In genomic region chr14:104654119-104654518, GRCh38 we compare ENCODE assay signal across 20 cellular contexts. TPM values are rescaled to one million over a fixed set of nuclear protein-coding genes. Genes with fewer than 3 reads are reported as not detected.
DNase-seq lines count a peak whose midpoint lies in the region; ATAC-seq and TF ChIP-seq lines count a peak whose summit lies in the region.
"Had no signal": no experiment of that assay in that cellular context is flagged by ENCODE, and none has a peak within 500 bp of the region (broad histone marks: within the 10 kb centered on the region; RNA-seq: fewer than 3 reads in every experiment).

No MANE protein-coding gene starts in this region.

- no peak for DNase-seq in activated naive CD4-positive, alpha-beta T cell treated with Interleukin-2 at 50 U/mL for 16 hours
- no peak for DNase-seq in endothelial cell (ENCODE audit: low spot score)
- DNase-seq in naive B cell = no peak
- no peak for DNase-seq in Karpas-422
- DNase-seq in activated gamma-delta T cell treated with Interleukin-2 at 50 U/mL for 16 hours = no peak
- DNase-seq in kidney glomerular epithelial cell (lab: John Stamatoyannopoulos, UW) = no peak
- no peak for DNase-seq in activated CD4-positive, alpha-beta memory T cell treated with anti-CD3 and anti-CD28 coated beads for 36 hours
- DNase-seq: 8988T; CD8-positive, alpha-beta memory T cell; GOT3; MM.1S; NCI-H1092 treated with DMSO at 0.1 percent for 48 hours; NCI-H2081 treated with DMSO at 0.1 percent for 48 hours; NCI-H82; RPMI8226; SHP77 treated with DMSO at 0.1 percent for 48 hours had no signal

- H3K9me3 Mint-ChIP-seq in activated naive CD4-positive, alpha-beta T cell treated with anti-CD3 and anti-CD28 coated beads, Interleukin-2, amount 50 U/mL, for 24 hours = no peaks in the 10 kb centered on the region
- H3K9me3 Mint-ChIP-seq in endothelial cell (ENCODE audit: unreplicated experiment) (peaks cover 16% of the 10 kb centered on the region), naive B cell (peaks cover 0 to 5% (median 0%) of the 10 kb centered on the region in 7 donors)
- H3K9me3 Mint-ChIP-seq in activated CD4-positive, alpha-beta memory T cell treated with anti-CD3 and anti-CD28 coated beads for 36 hours = no peaks in the 10 kb centered on the region

- H3K79me2 ChIP-seq in Karpas-422 (ENCODE audit: low read length) = no peaks in the 10 kb centered on the region

- ATAC-seq in naive B cell (ENCODE audit: low read depth in 2 of 2) = no peak
- ATAC-seq: HCT116 had no signal

- peak overlapping the region; percentile 36 for H3K27ac Mint-ChIP-seq in activated naive CD4-positive, alpha-beta T cell treated with anti-CD3 and anti-CD28 coated beads, Interleukin-2, amount 50 U/mL, for 24 hours
- H3K27ac Mint-ChIP-seq in endothelial cell (ENCODE audit: unreplicated experiment) = no peak overlapping the region
- H3K27ac Mint-ChIP-seq in naive B cell = peak overlapping the region in 4 of 6 donors; percentile 33 to 96 (median 72)
- H3K27ac Mint-ChIP-seq in activated CD4-positive, alpha-beta memory T cell treated with anti-CD3 and anti-CD28 coated beads for 36 hours = no peak overlapping the region
- H3K27ac Mint-ChIP-seq: CD8-positive, alpha-beta memory T cell had no signal

- H3K4me3 ChIP-seq in Karpas-422 (ENCODE audit: low read length) = no peak overlapping the region

- H3K4me3 Mint-ChIP-seq in activated naive CD4-positive, alpha-beta T cell treated with anti-CD3 and anti-CD28 coated beads, Interleukin-2, amount 50 U/mL, for 24 hours = no peak overlapping the region
- H3K4me3 Mint-ChIP-seq in endothelial cell (ENCODE audit: unreplicated experiment) = peak overlapping the region; percentile 15
- peak overlapping the region in 6 of 8 donors; percentile 22 to 57 (median 50) for H3K4me3 Mint-ChIP-seq in naive B cell
- H3K4me3 Mint-ChIP-seq in activated CD4-positive, alpha-beta memory T cell treated with anti-CD3 and anti-CD28 coated beads for 36 hours = no peak overlapping the region
- H3K4me3 Mint-ChIP-seq: CD8-positive, alpha-beta memory T cell had no signal

- H3K9me2 ChIP-seq in Karpas-422 (replicated peaks; ENCODE audit: insufficient read depth, low read length) = no peaks in the 10 kb centered on the region

- H3K4me1 ChIP-seq in Karpas-422 (ENCODE audit: low read length) = peaks cover 37% of the 10 kb centered on the region

- H3K4me1 Mint-ChIP-seq in activated naive CD4-positive, alpha-beta T cell treated with anti-CD3 and anti-CD28 coated beads, Interleukin-2, amount 50 U/mL, for 24 hours = peaks cover 16% of the 10 kb centered on the region
- H3K4me1 Mint-ChIP-seq in endothelial cell (ENCODE audit: unreplicated experiment) (peaks cover 7% of the 10 kb centered on the region), naive B cell (peaks cover 59 to 77% (median 68%) of the 10 kb centered on the region in 3 donors)
- H3K4me1 Mint-ChIP-seq in activated CD4-positive, alpha-beta memory T cell treated with anti-CD3 and anti-CD28 coated beads for 36 hours (ENCODE audit: low read depth) = no peaks in the 10 kb centered on the region

- no peaks in the 10 kb centered on the region for H4K20me1 ChIP-seq in Karpas-422 (ENCODE audit: insufficient read depth, low read depth, low read length)

- H2AFZ ChIP-seq in Karpas-422 (ENCODE audit: low read length) = no peak overlapping the region

- H3K9ac ChIP-seq in Karpas-422 (ENCODE audit: low read length) = no peak overlapping the region

- H3K4me2 ChIP-seq in Karpas-422 (ENCODE audit: low read depth, low read length, poor library complexity, severe bottlenecking) = no peak overlapping the region

- no peak for TF ChIP-seq CTCF in endothelial cell (IDR thresholded peaks at IDR 0.05; ENCODE audit: unreplicated experiment)

- intact Hi-C loops in activated CD4-positive, alpha-beta memory T cell treated with anti-CD3 and anti-CD28 coated beads for 36 hours (cut with micrococcal nuclease) = no loop called here

- no peaks in the 10 kb centered on the region for H3K36me3 ChIP-seq in Karpas-422 (ENCODE audit: insufficient read depth, low read length)

- CTCF ChIA-PET in activated CD4-positive, alpha-beta memory T cell treated with anti-CD3 and anti-CD28 coated beads for 36 hours (lab: Charles Lee) = interaction anchor here (1.0 kb wide), 1 partner anchor 11 kb away, joined by 3 read pairs; no protein-coding TSS in a partner anchor

- no peaks in the 10 kb centered on the region for H3K36me3 Mint-ChIP-seq in activated naive CD4-positive, alpha-beta T cell treated with anti-CD3 and anti-CD28 coated beads, Interleukin-2, amount 50 U/mL, for 24 hours
- H3K36me3 Mint-ChIP-seq in endothelial cell (ENCODE audit: low read depth, unreplicated experiment) = peaks cover 26% of the 10 kb centered on the region
- H3K36me3 Mint-ChIP-seq in naive B cell = no peaks in the 10 kb centered on the region
- no peaks in the 10 kb centered on the region for H3K36me3 Mint-ChIP-seq in activated CD4-positive, alpha-beta memory T cell treated with anti-CD3 and anti-CD28 coated beads for 36 hours
- H3K36me3 Mint-ChIP-seq: CD8-positive, alpha-beta memory T cell had no signal

- H3K27me3 Mint-ChIP-seq in activated naive CD4-positive, alpha-beta T cell treated with anti-CD3 and anti-CD28 coated beads, Interleukin-2, amount 50 U/mL, for 24 hours = no peaks in the 10 kb centered on the region
- H3K27me3 Mint-ChIP-seq in endothelial cell (ENCODE audit: unreplicated experiment) (peaks cover 23% of the 10 kb centered on the region), naive B cell (no peaks in the 10 kb centered on the region)
- peaks cover 7% of the 10 kb centered on the region for H3K27me3 Mint-ChIP-seq in activated CD4-positive, alpha-beta memory T cell treated with anti-CD3 and anti-CD28 coated beads for 36 hours

- POLR2A ChIA-PET in activated CD4-positive, alpha-beta memory T cell treated with anti-CD3 and anti-CD28 coated beads for 36 hours (lab: Charles Lee) = no interaction called here

- no peaks in the 10 kb centered on the region for H3K27me3 ChIP-seq in Karpas-422 (ENCODE audit: low read length)

- no peak overlapping the region for H3K27ac ChIP-seq in Karpas-422 (ENCODE audit: low read length)
- H3K27ac ChIP-seq: HL-60 had no signal

- peaks cover 23% of the 10 kb centered on the region for H3K9me3 ChIP-seq in Karpas-422 (ENCODE audit: low read length)

RNA-seq across cellular contexts. Expression of gene INF2, which starts 35.3 kb away (rescaled TPM):
- total RNA-seq in endothelial cell (ENCODE audit: unreplicated experiment) = 97.2 TPM
- 10 to 100 TPM in 1 of 6 donors, 1 to 10 TPM in 5; 2.8 to 10.2 (median 5.5) TPM for polyA plus RNA-seq in naive B cell (ENCODE audit: low read depth in 6 of 6)
- total RNA-seq in Karpas-422 (2014; rRNA removed; shearing (Covaris generic); ENCODE audit: low replicate concordance) = 2.3 and 4.4 TPM in 2 replicates
- total RNA-seq in activated CD4-positive, alpha-beta memory T cell treated with anti-CD3 and anti-CD28 coated beads for 36 hours = 10 to 100 TPM; 66.7 to 71.5 TPM

RNA-seq across cellular contexts. Expression of gene TMEM179, which starts 49.5 kb away (rescaled TPM):
- 0.54 TPM for total RNA-seq in endothelial cell (ENCODE audit: unreplicated experiment)
- not detected for polyA plus RNA-seq in naive B cell (ENCODE audit: low read depth in 6 of 6)
- total RNA-seq in Karpas-422 (2014; rRNA removed; shearing (Covaris generic); ENCODE audit: low replicate concordance) = not detected in 2 replicates
- not detected for total RNA-seq in activated CD4-positive, alpha-beta memory T cell treated with anti-CD3 and anti-CD28 coated beads for 36 hours
- total RNA-seq: LHCN-M2 had no signal
- polyA plus RNA-seq: CD8-positive, alpha-beta memory T cell had no signal

Comparison
In these comparisons a context has a peak if more than half of its experiments do, and no peak if none do; other contexts are left out.
1. H3K27ac Mint-ChIP-seq: peak in activated naive CD4-positive, alpha-beta T cell treated with anti-CD3 and anti-CD28 coated beads, Interleukin-2, amount 50 U/mL, for 24 hours (single experiment) and naive B cell (4 of 6); none in endothelial cell (single experiment) and activated CD4-positive, alpha-beta memory T cell treated with anti-CD3 and anti-CD28 coated beads for 36 hours (single experiment).
2. H3K4me3 Mint-ChIP-seq: peak in endothelial cell (single experiment) and naive B cell (6 of 8); none in activated naive CD4-positive, alpha-beta T cell treated with anti-CD3 and anti-CD28 coated beads, Interleukin-2, amount 50 U/mL, for 24 hours (single experiment) and activated CD4-positive, alpha-beta memory T cell treated with anti-CD3 and anti-CD28 coated beads for 36 hours (single experiment).
3. RNA of gene INF2, which starts 35.3 kb away (total RNA-seq): 97.2 TPM in endothelial cell (single experiment) and 66.7 to 71.5 TPM in activated CD4-positive, alpha-beta memory T cell treated with anti-CD3 and anti-CD28 coated beads for 36 hours; 2.3 to 4.4 TPM in Karpas-422; every median in the first group is over 10 times any median in the second.